In genomic region chr10:69409176-69409495, GRCh38 we compare ENCODE assay signal across 8 cellular contexts. TPM values are rescaled to one million over a fixed set of nuclear protein-coding genes. Genes with fewer than 3 reads are reported as not detected.
A peak's percentile ranks its signal among the peaks of the same experiment; 100 is the strongest.
DNase-seq lines count a peak whose midpoint lies in the region; ATAC-seq and TF ChIP-seq lines count a peak whose summit lies in the region.

No MANE protein-coding gene starts in this region.

- DNase-seq in WERI-Rb-1 (no peak), fibroblast of villous mesenchyme (ENCODE audit: low read depth) (no peak), gastrocnemius medialis (no peak), MV-4-11 (lab: John Stamatoyannopoulos, UW) (no peak), cerebellum (ENCODE audit: low spot score) (no peak)
- DNase-seq in stimulated activated CD4-positive, alpha-beta T cell treated with anti-CD3 and anti-CD28 coated beads, Interleukin-4, amount 100 ng/mL, for 24 hours, result no peak

- no peaks in the 10 kb centered on the region for H3K36me3 ChIP-seq in WERI-Rb-1
- H3K36me3 ChIP-seq in gastrocnemius medialis, result peaks cover 0 to under 1% of the 10 kb centered on the region in 2 donors

- intact Hi-C loops in gastrocnemius medialis (cut with DNase I; ENCODE audit: low total_unique reads), result loop anchor here (1.0 to 5.0 kb wide), 3 partner anchors 13 to 228 kb away; no protein-coding TSS in a partner anchor

- peak overlapping the region; percentile 9; the same call in 1 of the 2 replicates for H3K4me3 ChIP-seq in GM08714 (ENCODE audit: low read length)
- peak overlapping the region; percentile 32 for H3K4me3 ChIP-seq in WERI-Rb-1 (ENCODE audit: low read depth, low read length)
- peak overlapping the region; percentile 54 for H3K4me3 ChIP-seq in fibroblast of villous mesenchyme (ENCODE audit: low read depth, low read length)
- H3K4me3 ChIP-seq in gastrocnemius medialis, result peak overlapping the region; percentile 51 to 67 (median 59)

- H3K27me3 ChIP-seq in WERI-Rb-1 (ENCODE audit: insufficient read depth, low read depth, severe bottlenecking), result no peaks in the 10 kb centered on the region
- no peaks in the 10 kb centered on the region for H3K27me3 ChIP-seq in gastrocnemius medialis

- no peak for TF ChIP-seq POLR2A in gastrocnemius medialis (IDR thresholded peaks at IDR 0.05)

- no peaks in the 10 kb centered on the region for H3K9me3 ChIP-seq in WERI-Rb-1 (ENCODE audit: severe bottlenecking)
- no peaks in the 10 kb centered on the region for H3K9me3 ChIP-seq in gastrocnemius medialis

- peak overlapping the region; percentile 35 for H3K27ac ChIP-seq in WERI-Rb-1
- peak overlapping the region; percentile 87 to 99 (median 90) for H3K27ac ChIP-seq in gastrocnemius medialis

- ATAC-seq in gastrocnemius medialis, result peak; percentile 11 to 35
- no peak for ATAC-seq in HG03097 (IDR thresholded peaks at IDR 0.05; ENCODE audit: low FRiP score, unreplicated experiment)

- TF ChIP-seq CTCF in WERI-Rb-1 (IDR thresholded peaks at IDR 0.05; ENCODE audit: low read depth, low read length), result no peak
- TF ChIP-seq CTCF in fibroblast of villous mesenchyme (IDR thresholded peaks at IDR 0.05; ENCODE audit: insufficient read depth, low read depth, low read length), result no peak
- TF ChIP-seq CTCF in gastrocnemius medialis (IDR thresholded peaks at IDR 0.05 in 4 of 5, conservative IDR thresholded peaks at IDR 0.05 in 1 of 5), result no peak

- peaks cover 17 to 31% of the 10 kb centered on the region in 2 donors for H3K4me1 ChIP-seq in gastrocnemius medialis

- in situ Hi-C loops in gastrocnemius medialis (cut with MboI; ENCODE audit: low sequenced_read_pairs in 4 of 4), result loop anchor here in 1 of 4 donors (25.0 kb wide), 1 partner anchor 422 kb away; the partner anchor contains the start of gene KIFBP

RNA-seq across cellular contexts. Expression of gene TACR2, which starts 7.6 kb away (rescaled TPM):
- total RNA-seq in fibroblast of villous mesenchyme (under 0.01 TPM in 1 of 2 replicates, not detected in the other), gastrocnemius medialis (under 1 TPM in 2 of 4 donors, not detected in 2; 0.36 to 0.49 TPM), cerebellum (0.82 TPM)

RNA-seq across cellular contexts. Expression of gene TSPAN15, which starts 42.1 kb away (rescaled TPM):
- total RNA-seq in fibroblast of villous mesenchyme (5.5 and 6.0 TPM in 2 replicates), gastrocnemius medialis (10 to 100 TPM in 2 of 4 donors, 1 to 10 TPM in 2; 7.9 to 21.0 (median 11.8) TPM), cerebellum (15.1 TPM)

Comparison
In these comparisons a context has a peak if more than half of its experiments do, and no peak if none do; other contexts are left out.
1. H3K4me3 ChIP-seq: peak in every context shown above with its lines; median percentile 59 in gastrocnemius medialis; 54 in fibroblast of villous mesenchyme; 32 in WERI-Rb-1; 9 in GM08714.